Comparison of ENCODE assay signal across 8 cellular contexts in the genomic region with DNA sequence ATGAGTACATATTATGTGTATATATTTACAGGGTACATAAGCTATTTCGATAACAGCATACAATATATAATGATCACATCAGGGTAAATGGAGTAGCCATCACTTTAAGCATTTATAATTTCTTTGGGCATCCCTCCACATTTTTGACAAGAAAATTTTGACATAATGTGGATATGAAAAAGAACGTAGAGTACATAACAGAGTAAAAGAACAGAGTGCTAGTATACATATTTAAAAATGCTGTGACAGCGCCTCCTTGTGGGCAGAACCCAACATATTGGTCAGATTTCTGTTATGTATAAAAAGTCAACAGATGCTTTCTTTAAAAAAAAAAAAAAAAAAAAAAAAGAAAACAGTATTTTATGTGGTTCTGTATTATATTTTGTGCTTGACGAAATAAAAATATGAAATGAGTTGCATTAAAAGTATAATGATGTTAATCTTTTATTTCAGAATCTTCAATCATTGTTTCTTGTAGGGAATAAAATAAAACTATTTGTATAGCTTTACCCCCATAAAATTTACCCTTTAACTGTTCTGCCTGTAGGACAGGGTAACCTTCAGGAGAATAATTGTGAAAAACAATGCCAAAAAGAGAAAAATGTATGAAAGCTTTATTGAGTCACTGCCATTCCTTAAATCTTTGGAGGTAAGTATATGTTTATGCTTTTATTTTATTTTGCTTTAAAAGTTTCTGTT. TPM values are rescaled to one million over a fixed set of nuclear protein-coding genes. Genes with fewer than 3 reads are reported as not detected.
DNase-seq lines count a peak whose midpoint lies in the region; ATAC-seq, FAIRE-seq and TF ChIP-seq lines count a peak whose summit lies in the region.

No MANE protein-coding gene starts in this region.

- H3K27me3 ChIP-seq in Karpas-422 (ENCODE audit: low read length): no peaks in the 10 kb centered on the region
- no peaks in the 10 kb centered on the region for H3K27me3 ChIP-seq in foreskin keratinocyte

- TF ChIP-seq CTCF in foreskin keratinocyte (conservative IDR thresholded peaks at IDR 0.05): peak; percentile 68

- H3K9me2 ChIP-seq in Karpas-422 (replicated peaks; ENCODE audit: insufficient read depth, low read length): no peaks in the 10 kb centered on the region

- intact Hi-C loops in activated T-helper 1 cell treated with anti-CD3 and anti-CD28 coated beads, Interleukin-12 subunit alpha, Interleukin-12 subunit beta, Interleukin-2, Interleukin-4 antibody, amounts not matched to agents 30 ng/mL and 10 ng/mL and 1 ng/mL, durations not matched to agents 14 hours and 24 hours and 36 hours (cut with micrococcal nuclease): loop anchor here (1.0 to 10.0 kb wide), 5 partner anchors 17 to 976 kb away; no protein-coding TSS in a partner anchor
- intact Hi-C loops in posterior vena cava (cut with DNase I): loop anchor here in 1 of 2 donors (10.0 kb wide), 1 partner anchor 206 kb away; no protein-coding TSS in a partner anchor

- no peak overlapping the region for H2AFZ ChIP-seq in Karpas-422 (ENCODE audit: low read length)

- no peaks in the 10 kb centered on the region for H4K20me1 ChIP-seq in Karpas-422 (ENCODE audit: insufficient read depth, low read depth, low read length)

- H3K79me2 ChIP-seq in Karpas-422 (ENCODE audit: low read length): no peaks in the 10 kb centered on the region

- no peak overlapping the region for H3K4me3 ChIP-seq in Karpas-422 (ENCODE audit: low read length)

- H3K4me3 Mint-ChIP-seq in activated T-helper 1 cell treated with anti-CD3 and anti-CD28 coated beads, Interleukin-12 subunit alpha, Interleukin-12 subunit beta, Interleukin-2, Interleukin-4 antibody, amounts not matched to agents 30 ng/mL and 10 ng/mL and 1 ng/mL, durations not matched to agents 14 hours and 24 hours and 36 hours: no peak overlapping the region

- no peaks in the 10 kb centered on the region for H3K36me3 Mint-ChIP-seq in activated T-helper 1 cell treated with anti-CD3 and anti-CD28 coated beads, Interleukin-12 subunit alpha, Interleukin-12 subunit beta, Interleukin-2, Interleukin-4 antibody, amounts not matched to agents 30 ng/mL and 10 ng/mL and 1 ng/mL, durations not matched to agents 14 hours and 24 hours and 36 hours (ENCODE audit: low read depth)

- no peaks in the 10 kb centered on the region for H3K4me1 Mint-ChIP-seq in activated T-helper 1 cell treated with anti-CD3 and anti-CD28 coated beads, Interleukin-12 subunit alpha, Interleukin-12 subunit beta, Interleukin-2, Interleukin-4 antibody, amounts not matched to agents 30 ng/mL and 10 ng/mL and 1 ng/mL, durations not matched to agents 14 hours and 24 hours and 36 hours (ENCODE audit: low read depth)

- no peaks in the 10 kb centered on the region for H3K36me3 ChIP-seq in Karpas-422 (ENCODE audit: insufficient read depth, low read length)

- no peak overlapping the region for H3K9ac ChIP-seq in Karpas-422 (ENCODE audit: low read length)

- peak; percentile 32 for ATAC-seq in foreskin keratinocyte
- no peak for ATAC-seq in GM21423 (IDR thresholded peaks at IDR 0.05; ENCODE audit: unreplicated experiment)

- H3K9me3 Mint-ChIP-seq in activated T-helper 1 cell treated with anti-CD3 and anti-CD28 coated beads, Interleukin-12 subunit alpha, Interleukin-12 subunit beta, Interleukin-2, Interleukin-4 antibody, amounts not matched to agents 30 ng/mL and 10 ng/mL and 1 ng/mL, durations not matched to agents 14 hours and 24 hours and 36 hours: no peaks in the 10 kb centered on the region

- no peak overlapping the region for H3K27ac Mint-ChIP-seq in activated T-helper 1 cell treated with anti-CD3 and anti-CD28 coated beads, Interleukin-12 subunit alpha, Interleukin-12 subunit beta, Interleukin-2, Interleukin-4 antibody, amounts not matched to agents 30 ng/mL and 10 ng/mL and 1 ng/mL, durations not matched to agents 14 hours and 24 hours and 36 hours

- no peak overlapping the region for H3K4me2 ChIP-seq in Karpas-422 (ENCODE audit: low read depth, low read length, poor library complexity, severe bottlenecking)

- peak; percentile 71 for DNase-seq in COR-L47 (lab: John Stamatoyannopoulos, UW)
- DNase-seq in Karpas-422: peak; percentile 90
- DNase-seq in RPMI7951 (ENCODE audit: low read depth): peak; percentile 60
- DNase-seq in activated T-helper 1 cell treated with anti-CD3 and anti-CD28 coated beads, Interleukin-12 subunit alpha, Interleukin-12 subunit beta, Interleukin-2, Interleukin-4 antibody, amounts not matched to agents 30 ng/mL and 10 ng/mL and 1 ng/mL, durations not matched to agents 14 hours and 24 hours and 36 hours (ENCODE audit: low spot score): peak; percentile 57
- peak in 1 of 2 donors; percentile 29 for DNase-seq in foreskin keratinocyte
- DNase-seq in posterior vena cava (ENCODE audit: low spot score): peak; percentile 88
- DNase-seq in urothelium cell line (ENCODE audit: low spot score): peak; percentile 33

- no peak for FAIRE-seq in urothelium cell line (lab: Jason Lieb, UNC)

- H3K27ac ChIP-seq in Karpas-422 (ENCODE audit: low read length) (no peak overlapping the region), foreskin keratinocyte (no peak overlapping the region)

- peaks cover 5% of the 10 kb centered on the region for H3K27me3 Mint-ChIP-seq in activated T-helper 1 cell treated with anti-CD3 and anti-CD28 coated beads, Interleukin-12 subunit alpha, Interleukin-12 subunit beta, Interleukin-2, Interleukin-4 antibody, amounts not matched to agents 30 ng/mL and 10 ng/mL and 1 ng/mL, durations not matched to agents 14 hours and 24 hours and 36 hours (ENCODE audit: insufficient read depth)

- peaks cover 15% of the 10 kb centered on the region for H3K4me1 ChIP-seq in Karpas-422 (ENCODE audit: low read length)
- peaks cover 3% of the 10 kb centered on the region for H3K4me1 ChIP-seq in foreskin keratinocyte

- no peaks in the 10 kb centered on the region for H3K9me3 ChIP-seq in Karpas-422 (ENCODE audit: low read length)

RNA-seq across cellular contexts. Expression of gene HBP1, which starts 18.3 kb away (rescaled TPM):
- 25.4 and 55.6 TPM in 2 replicates for total RNA-seq in Karpas-422 (2014; rRNA removed; shearing (Covaris generic); ENCODE audit: low replicate concordance)
- 94.2 and 102 TPM in 2 replicates for total RNA-seq in RPMI7951 (2014; rRNA removed; shearing (Covaris generic))
- total RNA-seq in activated T-helper 1 cell treated with anti-CD3 and anti-CD28 coated beads, Interleukin-12 subunit alpha, Interleukin-12 subunit beta, Interleukin-2, Interleukin-4 antibody, amounts not matched to agents 30 ng/mL and 10 ng/mL and 1 ng/mL, durations not matched to agents 14 hours and 24 hours and 36 hours: 15.2 and 16.6 TPM in 2 replicates
- 19.8 and 23.8 TPM in 2 replicates for total RNA-seq in foreskin keratinocyte
- 10.1 and 10.2 TPM in 2 replicates for polyA plus RNA-seq in foreskin keratinocyte
- 10 to 100 TPM; 43.9 to 55.9 TPM for total RNA-seq in posterior vena cava
